ENCODE assay signal across 16 cellular contexts in genomic region chr13:46143239-46143701, GRCh38. TPM values are rescaled to one million over a fixed set of nuclear protein-coding genes. Genes with fewer than 3 reads are reported as not detected.
DNase-seq lines count a peak whose midpoint lies in the region; ATAC-seq and TF ChIP-seq lines count a peak whose summit lies in the region.
"Had no signal": no experiment of that assay in that cellular context is flagged by ENCODE, and none has a peak within 500 bp of the region (broad histone marks: within the 10 kb centered on the region; RNA-seq: fewer than 3 reads in every experiment).

No MANE protein-coding gene starts in this region.

- no peaks in the 10 kb centered on the region for H3K4me1 Mint-ChIP-seq in CD14-positive monocyte

- no peaks in the 10 kb centered on the region for H3K27me3 ChIP-seq in right lobe of liver
- H3K27me3 ChIP-seq in SJCRH30: 0 out of 2 replicates have a peak, but pooled peaks cover under 1% of the 10 kb centered on the region

- intact Hi-C loops in CD14-positive monocyte (cut with micrococcal nuclease) (no loop called here), right lobe of liver (cut with DNase I) (no loop called here)

- H3K9me3 Mint-ChIP-seq in CD14-positive monocyte: no peaks in the 10 kb centered on the region

- DNase-seq in CD14-positive monocyte (ENCODE audit: low spot score): no peak
- DNase-seq in DMS79 (lab: John Stamatoyannopoulos, UW): peak; percentile 85
- peak; percentile 73 for DNase-seq in NCI-H748 treated with DMSO at 0.1 percent for 48 hours (lab: John Stamatoyannopoulos, UW)
- peak in 1 of 3 donors; percentile 66 for DNase-seq in right lobe of liver
- no peak for DNase-seq in RPMI8226
- no peak for DNase-seq in SJCRH30
- DNase-seq: amniotic stem cell, gastrocnemius medialis, GF-D8, midbrain, NCI-H2171 treated with DMSO at 0.1 percent for 48 hours, psoas muscle, SK-N-SH had no signal

- TF ChIP-seq POLR2A in right lobe of liver (IDR thresholded peaks at IDR 0.05): no peak

- H3K36me3 ChIP-seq in right lobe of liver (no peaks in the 10 kb centered on the region), SJCRH30 (no peaks in the 10 kb centered on the region)
- H3K36me3 ChIP-seq: gastrocnemius medialis had no signal

- 25% methylated on average over 3 of the region's 3 CpGs for WGBS in right lobe of liver (ENCODE audit: insufficient coverage, low coverage, low lambda C conversion rate, missing lambda C conversion rate)

- H3K9me3 ChIP-seq in right lobe of liver (no peaks in the 10 kb centered on the region), SJCRH30 (replicated peaks) (no peaks in the 10 kb centered on the region)
- H3K9me3 ChIP-seq: gastrocnemius medialis, psoas muscle, SK-N-SH had no signal

- peak; percentile 86 to 89 (median 88) for ATAC-seq in right lobe of liver
- ATAC-seq in HG02852 (IDR thresholded peaks at IDR 0.05; ENCODE audit: unreplicated experiment): no peak
- ATAC-seq in HG03135 (IDR thresholded peaks at IDR 0.05; ENCODE audit: unreplicated experiment): no peak
- ATAC-seq: gastrocnemius medialis, psoas muscle had no signal

- TF ChIP-seq CTCF in CD14-positive monocyte (IDR thresholded peaks at IDR 0.05) (no peak), right lobe of liver (IDR thresholded peaks at IDR 0.05) (no peak)

- peak overlapping the region in 5 of 7 donors; percentile 6 to 48 (median 22) for H3K27ac Mint-ChIP-seq in CD14-positive monocyte

- H3K4me3 ChIP-seq in right lobe of liver: peak overlapping the region in 1 of 3 donors; percentile 5
- no peak overlapping the region for H3K4me3 ChIP-seq in SJCRH30
- H3K4me3 ChIP-seq: gastrocnemius medialis, psoas muscle had no signal

- peaks cover 86 to 95% of the 10 kb centered on the region in 2 donors for H3K36me3 Mint-ChIP-seq in CD14-positive monocyte

- peak overlapping the region; percentile 16 to 84 (median 81) for H3K27ac ChIP-seq in right lobe of liver
- no peak overlapping the region for H3K27ac ChIP-seq in SJCRH30
- H3K27ac ChIP-seq: gastrocnemius medialis, psoas muscle had no signal

- H3K4me1 ChIP-seq in right lobe of liver (peaks cover 0 to 35% (median 14%) of the 10 kb centered on the region in 4 donors), SJCRH30 (no peaks in the 10 kb centered on the region)
- H3K4me1 ChIP-seq: gastrocnemius medialis, psoas muscle had no signal

- no peaks in the 10 kb centered on the region for H3K27me3 Mint-ChIP-seq in CD14-positive monocyte (ENCODE audit: low read depth in 3 of 3)

- no peak overlapping the region for H3K4me3 Mint-ChIP-seq in CD14-positive monocyte

RNA-seq across cellular contexts. Expression of gene CPB2, which starts 38.4 kb away (rescaled TPM):
- polyA plus RNA-seq in CD14-positive monocyte: under 1 TPM; 0.15 to 0.18 TPM
- total RNA-seq in right lobe of liver: 100 to 1,000 TPM; 342 to 693 (median 554) TPM
- total RNA-seq in SJCRH30 (2014; rRNA removed; shearing (Covaris generic)): not detected in 2 replicates
- total RNA-seq: OCI-LY7, psoas muscle had no signal
- polyA plus RNA-seq: psoas muscle, SK-N-SH had no signal

RNA-seq across cellular contexts. Expression of gene LCP1, which starts 38.7 kb away (rescaled TPM):
- polyA plus RNA-seq in CD14-positive monocyte: 1,000 to 10,000 TPM; 1,636 to 2,003 TPM
- total RNA-seq in right lobe of liver: 10 to 100 TPM; 19.7 to 58.1 (median 22.8) TPM
- total RNA-seq in SJCRH30 (2014; rRNA removed; shearing (Covaris generic)): not detected in 2 replicates

Comparison
In these comparisons a context has a peak if more than half of its experiments do, and no peak if none do; other contexts are left out.
1. DNase-seq: peak in DMS79 (single experiment) and NCI-H748 treated with DMSO at 0.1 percent for 48 hours (single experiment); none in CD14-positive monocyte (single experiment), RPMI8226 (single experiment) and SJCRH30 (0 of 2).
2. ATAC-seq: peak in right lobe of liver (4 of 4); none in HG02852 (single experiment) and HG03135 (single experiment).
3. RNA of gene CPB2, which starts 38.4 kb away (total RNA-seq): 342 to 693 TPM in right lobe of liver; not detected in SJCRH30; every median in the first group is over 100 times any median in the second.
4. RNA of gene LCP1, which starts 38.7 kb away (total RNA-seq): 19.7 to 58.1 TPM in right lobe of liver; not detected in SJCRH30; every median in the first group is over 10 times any median in the second.